Comparison of ENCODE assay signal across 8 cellular contexts in the genomic region with DNA sequence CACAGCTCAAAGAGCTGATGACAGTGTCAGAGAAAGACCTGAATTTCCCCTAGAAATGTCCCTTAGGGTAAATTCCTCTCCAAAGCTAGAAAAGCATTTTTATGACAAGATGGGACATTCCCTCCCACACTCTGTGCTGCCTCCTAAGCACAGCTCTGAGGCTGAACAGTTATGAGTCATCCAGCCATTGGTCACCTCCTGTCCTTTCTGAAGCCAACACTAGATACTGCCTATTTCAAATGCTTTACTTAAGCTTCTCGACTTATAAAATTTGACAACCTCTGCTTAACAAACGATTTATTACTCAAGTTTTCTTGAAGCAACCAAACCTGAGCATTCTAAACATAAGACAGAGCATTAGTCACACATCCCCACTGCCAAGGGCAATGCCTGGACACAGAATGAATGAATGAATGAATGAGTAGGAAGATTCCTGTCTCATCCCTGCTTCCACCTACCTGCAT. TPM values are rescaled to one million over a fixed set of nuclear protein-coding genes. Genes with fewer than 3 reads are reported as not detected.
DNase-seq lines count a peak whose midpoint lies in the region; ATAC-seq and TF ChIP-seq lines count a peak whose summit lies in the region.

No MANE protein-coding gene starts in this region.

- no peak for TF ChIP-seq CTCF in colonic mucosa (IDR thresholded peaks at IDR 0.05)

- no peaks in the 10 kb centered on the region for H3K9me3 ChIP-seq in colonic mucosa

- DNase-seq in HCEC 1CT (peak; percentile 56), M059J (ENCODE audit: low read depth) (peak; percentile 95), iPS-NIHi11 (ENCODE audit: low spot score) (peak; percentile 18), DMS 273 treated with DMSO at 0.1 percent for 48 hours (lab: John Stamatoyannopoulos, UW) (no peak), UCSD-AML1 (lab: John Stamatoyannopoulos, UW; ENCODE audit: unreplicated experiment) (no peak), NCI-H1417 treated with DMSO at 0.1 percent for 48 hours (lab: John Stamatoyannopoulos, UW) (no peak), colonic mucosa (no peak)

- H3K4me3 ChIP-seq in colonic mucosa = no peak overlapping the region

- no peaks in the 10 kb centered on the region for H3K27me3 ChIP-seq in colonic mucosa

- intact Hi-C loops in colonic mucosa (cut with DNase I) = no loop called here

- H3K36me3 ChIP-seq in colonic mucosa = no peaks in the 10 kb centered on the region

- TF ChIP-seq POLR2A in GM18505 (IDR thresholded peaks at IDR 0.05; ENCODE audit: borderline replicate concordance, extremely low read depth, insufficient read depth, insufficient read length) = no peak

- H3K9ac ChIP-seq in colonic mucosa (ENCODE audit: low read depth in 2 of 2, low read length in 2 of 2) = no peak overlapping the region

- H3K4me1 ChIP-seq in colonic mucosa = no peaks in the 10 kb centered on the region

- peak; percentile 74 for ATAC-seq in GM18505 (IDR thresholded peaks at IDR 0.05; ENCODE audit: unreplicated experiment)

- no peak overlapping the region for H3K27ac ChIP-seq in colonic mucosa

RNA-seq across cellular contexts. Expression of gene B4GALT6, which starts 35.4 kb away (rescaled TPM):
- 1.6 and 3.8 TPM in 2 replicates for total RNA-seq in M059J (2014; rRNA removed; shearing (Covaris generic))
- total RNA-seq in colonic mucosa = 1 to 10 TPM; 5.7 to 7.5 TPM

RNA-seq across cellular contexts. Expression of gene TTR, which starts 57.3 kb away (rescaled TPM):
- total RNA-seq in M059J (2014; rRNA removed; shearing (Covaris generic)) = not detected in 2 replicates
- 1 to 10 TPM; 1.7 to 2.8 TPM for total RNA-seq in colonic mucosa

Comparison
In these comparisons a context has a peak if more than half of its experiments do, and no peak if none do; other contexts are left out.
1. DNase-seq: peak in HCEC 1CT (single experiment), M059J (single experiment) and iPS-NIHi11 (single experiment); none in DMS 273 treated with DMSO at 0.1 percent for 48 hours (single experiment), UCSD-AML1 (single experiment), NCI-H1417 treated with DMSO at 0.1 percent for 48 hours (single experiment) and colonic mucosa (single experiment).